ENCODE assay signal across 1 cellular context in genomic region chr12:46370792-46371717, GRCh38.
TF ChIP-seq lines count a peak whose summit lies in the region.

No MANE protein-coding gene starts in this region.

TF ChIP-seq in HepG2, 621 proteins besides CTCF, POLR2A, EP300 and RAD21 (continued from another document and continues in another):
- peak; percentile 78; the same call in 1 of the 2 replicates for TF ChIP-seq PRMT3 (CRISPR knock-in tag; IDR thresholded peaks at IDR 0.05; ENCODE audit: borderline replicate concordance, low read depth)
- peak; percentile 68; the same call in 1 of the 2 replicates for TF ChIP-seq ARID4A (CRISPR knock-in tag; IDR thresholded peaks at IDR 0.05; ENCODE audit: borderline replicate concordance)
- peak; percentile 11; the same call in 1 of the 2 replicates for TF ChIP-seq RXRB (CRISPR knock-in tag; IDR thresholded peaks at IDR 0.05; ENCODE audit: borderline replicate concordance)
- no peak for TF ChIP-seq ISL2 (CRISPR knock-in tag; IDR thresholded peaks at IDR 0.05)
- no peak for TF ChIP-seq ZNF792 (CRISPR knock-in tag; IDR thresholded peaks at IDR 0.05)
- peak; percentile 10; the same call in 1 of the 2 replicates for TF ChIP-seq ZNF850 (CRISPR knock-in tag; conservative IDR thresholded peaks at IDR 0.05)
- peak; percentile 95 for TF ChIP-seq SRSF4 (IDR thresholded peaks at IDR 0.05; ENCODE audit: low read depth, low read length, poor library complexity, severe bottlenecking)
- 0 out of 2 replicates have a peak, but pooled peaks have one; percentile 57 for TF ChIP-seq ZNF253 (CRISPR knock-in tag; IDR thresholded peaks at IDR 0.05; ENCODE audit: borderline replicate concordance)
- TF ChIP-seq ZNF777 (CRISPR knock-in tag; IDR thresholded peaks at IDR 0.05): peak; percentile 80; the same call in 1 of the 2 replicates
- 0 out of 2 replicates have a peak, but pooled peaks have one; percentile 31 for TF ChIP-seq ZNF510 (CRISPR knock-in tag; IDR thresholded peaks at IDR 0.05; ENCODE audit: low read depth)
- TF ChIP-seq FOXA3 (CRISPR knock-in tag; IDR thresholded peaks at IDR 0.05): peak; percentile 44
- peak; percentile 11; the same call in 1 of the 2 replicates for TF ChIP-seq DRAP1 (CRISPR knock-in tag; IDR thresholded peaks at IDR 0.05)
- no peak for TF ChIP-seq SCMH1 (CRISPR knock-in tag; IDR thresholded peaks at IDR 0.05; ENCODE audit: borderline replicate concordance)
- peak; percentile 49; the same call in 1 of the 2 replicates for TF ChIP-seq TGIF2 (CRISPR knock-in tag; IDR thresholded peaks at IDR 0.05)
- TF ChIP-seq EEA1 (CRISPR knock-in tag; IDR thresholded peaks at IDR 0.05; ENCODE audit: borderline replicate concordance): 0 out of 2 replicates have a peak, but pooled peaks have one; percentile 55
- peak; percentile 22; the same call in 1 of the 2 replicates for TF ChIP-seq SRY (CRISPR knock-in tag; IDR thresholded peaks at IDR 0.05)
- peak; percentile 80 for TF ChIP-seq ATF7-NPFF (CRISPR knock-in tag; IDR thresholded peaks at IDR 0.05; ENCODE audit: low read depth)
- peak; percentile 89 for TF ChIP-seq USF2 (IDR thresholded peaks at IDR 0.05; ENCODE audit: low read depth, low read length)
- peak; percentile 86; the same call in 1 of the 2 replicates for TF ChIP-seq USF2 (CRISPR knock-in tag; IDR thresholded peaks at IDR 0.05; ENCODE audit: borderline replicate concordance)
- TF ChIP-seq MTERF4 (CRISPR knock-in tag; IDR thresholded peaks at IDR 0.05): peak; percentile 87
- TF ChIP-seq KAT7 (CRISPR knock-in tag; IDR thresholded peaks at IDR 0.05; ENCODE audit: borderline replicate concordance): peak; percentile 93
- peak; percentile 66 for TF ChIP-seq CSRNP1 (CRISPR knock-in tag; IDR thresholded peaks at IDR 0.05)
- peak; percentile 36; the same call in 1 of the 2 replicates for TF ChIP-seq DR1 (CRISPR knock-in tag; IDR thresholded peaks at IDR 0.05)
- TF ChIP-seq GATA4 (IDR thresholded peaks at IDR 0.05; ENCODE audit: borderline replicate concordance, low read depth): peak; percentile 25; the same call in 1 of the 2 replicates
- TF ChIP-seq PHF8 (CRISPR knock-in tag; IDR thresholded peaks at IDR 0.05): peak; percentile 43; the same call in 1 of the 2 replicates
- peak; percentile 86 for TF ChIP-seq TAF1 (CRISPR knock-in tag; IDR thresholded peaks at IDR 0.05)
- TF ChIP-seq THAP7 (CRISPR knock-in tag; IDR thresholded peaks at IDR 0.05): 0 out of 2 replicates have a peak, but pooled peaks have one; percentile 47
- 0 out of 2 replicates have a peak, but pooled peaks have one; percentile 25 for TF ChIP-seq BRF2 (CRISPR knock-in tag; IDR thresholded peaks at IDR 0.05)
- TF ChIP-seq FLYWCH1 (CRISPR knock-in tag; IDR thresholded peaks at IDR 0.05): no peak
- peak; percentile 23; the same call in 1 of the 2 replicates for TF ChIP-seq ZNF788 (CRISPR knock-in tag; IDR thresholded peaks at IDR 0.05; ENCODE audit: borderline replicate concordance)
- TF ChIP-seq KDM5B (CRISPR knock-in tag; IDR thresholded peaks at IDR 0.05; ENCODE audit: borderline replicate concordance): peak; percentile 78; the same call in 1 of the 2 replicates
- TF ChIP-seq ZNF552 (CRISPR knock-in tag; IDR thresholded peaks at IDR 0.05; ENCODE audit: borderline replicate concordance): peak; percentile 33; the same call in 1 of the 2 replicates
- TF ChIP-seq AGO1 (IDR thresholded peaks at IDR 0.05; ENCODE audit: low read depth, low read length, poor library complexity, severe bottlenecking): peak; percentile 92
- peak; percentile 62; the same call in 1 of the 2 replicates for TF ChIP-seq ZNF724P (CRISPR knock-in tag; IDR thresholded peaks at IDR 0.05; ENCODE audit: borderline replicate concordance)
- TF ChIP-seq ASH2L (IDR thresholded peaks at IDR 0.05; ENCODE audit: insufficient read length, low read depth, low read length): peak; percentile 36
- 0 out of 2 replicates have a peak, but pooled peaks have one; percentile 9 for TF ChIP-seq MIXL1 (CRISPR knock-in tag; IDR thresholded peaks at IDR 0.05)
- TF ChIP-seq THRA (CRISPR knock-in tag; IDR thresholded peaks at IDR 0.05; ENCODE audit: borderline replicate concordance): 0 out of 2 replicates have a peak, but pooled peaks have one; percentile 9
- TF ChIP-seq POLR2G (IDR thresholded peaks at IDR 0.05; ENCODE audit: low read depth, low read length): peak; percentile 84
- peak; percentile 53; the same call in 1 of the 2 replicates for TF ChIP-seq NR0B2 (CRISPR knock-in tag; IDR thresholded peaks at IDR 0.05)
